In genomic region chr14:19771895-19772430, GRCh38 we compare ENCODE assay signal across 26 cellular contexts. TPM values are rescaled to one million over a fixed set of nuclear protein-coding genes. Genes with fewer than 3 reads are reported as not detected.
DNase-seq lines count a peak whose midpoint lies in the region; ATAC-seq and TF ChIP-seq lines count a peak whose summit lies in the region.
"Had no signal": no experiment of that assay in that cellular context is flagged by ENCODE, and none has a peak within 500 bp of the region (broad histone marks: within the 10 kb centered on the region; RNA-seq: fewer than 3 reads in every experiment).

No MANE protein-coding gene starts in this region.

- DNase-seq in Kasumi-1 (lab: John Stamatoyannopoulos, UW) (peak; percentile 6 to 7), SKM-1 (lab: John Stamatoyannopoulos, UW; ENCODE audit: unreplicated experiment) (peak; percentile 2), sciatic nerve (ENCODE audit: low spot score) (no peak), iPS-NIHi7 (ENCODE audit: extremely low spot score) (no peak), epidermal melanocyte (ENCODE audit: insufficient read length, low spot score) (no peak), prostate gland (ENCODE audit: low spot score) (no peak)
- DNase-seq: activated naive CD4-positive, alpha-beta T cell treated with anti-CD3 and anti-CD28 coated beads for 36 hours; activated T-cell treated with anti-CD3 and anti-CD28 coated beads, Interleukin-2, amount 50 U/mL, for 48 hours; CD4-positive, alpha-beta memory T cell; GDM1; left cardiac atrium; NCI-H1417 treated with DMSO at 0.1 percent for 48 hours; NCI-H2107; NCI-H510A treated with DMSO at 0.1 percent for 48 hours; sigmoid colon; stimulated activated CD4-positive, alpha-beta T cell treated with anti-CD3 and anti-CD28 coated beads, Interleukin-15, amount 100 ng/mL, for 24 hours; SW 1271 had no signal

- no peaks in the 10 kb centered on the region for H3K4me1 ChIP-seq in prostate gland (replicated peaks)
- H3K4me1 ChIP-seq: sigmoid colon, vagina had no signal

- no peak overlapping the region for H3K27ac ChIP-seq in prostate gland
- H3K27ac ChIP-seq: RWPE1, sigmoid colon, vagina had no signal

- WGBS in prostate gland: 89% methylated on average over 1 of the region's 1 CpG

- no peaks in the 10 kb centered on the region for H3K36me3 ChIP-seq in prostate gland
- H3K36me3 ChIP-seq: sigmoid colon, vagina had no signal

- TF ChIP-seq CTCF in prostate gland (IDR thresholded peaks at IDR 0.05): no peak

- intact Hi-C loops in sciatic nerve (cut with DNase I): no loop called here
- intact Hi-C loops in prostate gland (cut with DNase I): no loop called here

- peak; percentile 69 for ATAC-seq in GM18505 (IDR thresholded peaks at IDR 0.05; ENCODE audit: unreplicated experiment)
- peak; percentile 78 for ATAC-seq in sciatic nerve
- ATAC-seq: natural killer cell treated with Interleukin-12 subunit alpha and Interleukin-12 subunit beta and Interleukin-15 and Interleukin-18, amount 100 ng/mL, for 72 hours had no signal

- H3K9me3 ChIP-seq in prostate gland: no peaks in the 10 kb centered on the region
- H3K9me3 ChIP-seq: vagina had no signal

- TF ChIP-seq POLR2A in GM18505 (IDR thresholded peaks at IDR 0.05; ENCODE audit: borderline replicate concordance, extremely low read depth, insufficient read depth, insufficient read length) (no peak), prostate gland (IDR thresholded peaks at IDR 0.05) (no peak)

- no peaks in the 10 kb centered on the region for H3K27me3 ChIP-seq in prostate gland (replicated peaks; ENCODE audit: insufficient read depth)
- H3K27me3 ChIP-seq: vagina had no signal

- no peak overlapping the region for H3K4me3 ChIP-seq in prostate gland
- H3K4me3 ChIP-seq: sigmoid colon, vagina had no signal

RNA-seq across cellular contexts. Expression of gene OR4M1, which starts 1.3 kb away (rescaled TPM):
- total RNA-seq in sciatic nerve (not detected), prostate gland (not detected)
- total RNA-seq: activated naive CD4-positive, alpha-beta T cell treated with anti-CD3 and anti-CD28 coated beads for 36 hours; CD4-positive, alpha-beta memory T cell; dermis microvascular lymphatic vessel endothelial cell; endothelial cell of umbilical vein; left cardiac atrium; mesothelial cell of epicardium; natural killer cell treated with Interleukin-12 subunit alpha and Interleukin-12 subunit beta and Interleukin-15 and Interleukin-18, amount 100 ng/mL, for 72 hours; osteocyte; sigmoid colon; subcutaneous adipose tissue; vagina had no signal

RNA-seq across cellular contexts. Expression of gene OR4Q3, which starts 28.6 kb away (rescaled TPM):
- not detected for total RNA-seq in sciatic nerve
- total RNA-seq in prostate gland: 1 to 10 TPM in 1 of 2 donors, not detected in 1; 3.1 TPM
- total RNA-seq: activated naive CD4-positive, alpha-beta T cell treated with anti-CD3 and anti-CD28 coated beads for 36 hours; CD4-positive, alpha-beta memory T cell; dermis microvascular lymphatic vessel endothelial cell; endothelial cell of umbilical vein; left cardiac atrium; mesothelial cell of epicardium; natural killer cell treated with Interleukin-12 subunit alpha and Interleukin-12 subunit beta and Interleukin-15 and Interleukin-18, amount 100 ng/mL, for 72 hours; osteocyte; sigmoid colon; subcutaneous adipose tissue; vagina had no signal

RNA-seq across cellular contexts. Expression of gene OR4N2, which starts 31.6 kb away (rescaled TPM):
- not detected for total RNA-seq in sciatic nerve
- total RNA-seq in prostate gland: not detected
- total RNA-seq: activated naive CD4-positive, alpha-beta T cell treated with anti-CD3 and anti-CD28 coated beads for 36 hours; CD4-positive, alpha-beta memory T cell; dermis microvascular lymphatic vessel endothelial cell; endothelial cell of umbilical vein; left cardiac atrium; mesothelial cell of epicardium; natural killer cell treated with Interleukin-12 subunit alpha and Interleukin-12 subunit beta and Interleukin-15 and Interleukin-18, amount 100 ng/mL, for 72 hours; osteocyte; sigmoid colon; subcutaneous adipose tissue; vagina had no signal

RNA-seq across cellular contexts. Expression of gene OR11H2, which starts 58.3 kb away (rescaled TPM):
- not detected for total RNA-seq in sciatic nerve
- total RNA-seq in prostate gland: not detected
- total RNA-seq: activated naive CD4-positive, alpha-beta T cell treated with anti-CD3 and anti-CD28 coated beads for 36 hours; CD4-positive, alpha-beta memory T cell; dermis microvascular lymphatic vessel endothelial cell; endothelial cell of umbilical vein; left cardiac atrium; mesothelial cell of epicardium; natural killer cell treated with Interleukin-12 subunit alpha and Interleukin-12 subunit beta and Interleukin-15 and Interleukin-18, amount 100 ng/mL, for 72 hours; osteocyte; sigmoid colon; subcutaneous adipose tissue; vagina had no signal

Comparison
In these comparisons a context has a peak if more than half of its experiments do, and no peak if none do; other contexts are left out.
1. DNase-seq: peak in Kasumi-1 (2 of 2) and SKM-1 (single experiment); none in sciatic nerve (single experiment), iPS-NIHi7 (single experiment), epidermal melanocyte (single experiment) and prostate gland (single experiment).